22 cellular contexts compared by ENCODE assay signal in the genomic region with DNA sequence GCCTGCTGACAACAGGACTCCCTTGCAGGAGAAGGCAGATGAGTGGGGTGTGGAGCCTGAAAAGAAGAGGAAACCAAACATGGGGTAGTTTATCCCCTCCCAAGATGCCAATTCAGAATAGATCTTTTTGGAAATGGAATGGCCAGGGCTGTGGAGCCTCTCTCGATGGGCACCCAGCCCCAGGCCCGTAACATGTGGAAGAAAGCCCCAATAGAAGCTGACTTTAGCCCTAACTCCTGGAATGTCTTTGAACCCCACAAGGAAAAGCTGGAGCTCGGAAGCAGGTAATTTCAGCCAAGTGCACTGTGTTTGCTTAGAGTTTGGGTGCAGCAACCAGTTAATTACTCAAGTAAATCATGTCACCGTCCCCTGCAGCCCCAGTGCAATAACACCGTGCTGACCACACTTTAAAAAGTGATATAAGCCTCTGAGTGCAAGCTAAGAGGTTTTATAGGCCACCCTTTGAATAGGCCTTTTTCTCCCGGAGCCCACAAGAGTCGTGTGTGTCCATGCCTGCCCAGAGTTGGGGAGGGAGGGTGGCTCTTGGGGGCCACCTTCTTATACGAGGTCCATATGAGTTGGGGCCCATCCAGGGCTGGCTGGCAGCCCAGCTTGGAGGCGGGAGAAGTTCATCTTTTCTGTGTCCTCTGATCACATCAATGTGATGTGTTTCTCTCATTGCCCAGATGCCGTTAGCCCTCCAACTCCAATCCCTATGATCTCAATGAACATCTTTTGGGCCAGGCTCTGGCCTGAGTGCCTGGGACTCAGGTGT.
"Had no signal": no experiment of that assay in that cellular context is flagged by ENCODE, and none has a peak within 500 bp of the region (broad histone marks: within the 10 kb centered on the region; RNA-seq: fewer than 3 reads in every experiment).

No MANE protein-coding gene starts in this region.

- H3K4me3 ChIP-seq: MG63 had no signal

- DNase-seq: activated B cell treated with CpG ODN at 0.5 μM for 24 hours; activated CD4-positive, alpha-beta T cell treated with anti-CD3 and anti-CD28 coated beads for 1 hour; activated CD4-positive, alpha-beta T cell treated with anti-CD3 and anti-CD28 coated beads, Interleukin-2, amount 10 ng/mL, durations not matched to agents 24 days and 14 days; activated CD4-positive, alpha-beta T cell treated with anti-CD3 and anti-CD28 coated beads, Interleukin-2, amount 50 U/mL, for 48 hours; activated CD8-positive, alpha-beta memory T cell treated with anti-CD3 and anti-CD28 coated beads, Interleukin-2, amount 10 ng/mL, durations not matched to agents 7 days and 5 days; activated effector memory CD4-positive, alpha-beta T cell treated with Interleukin-2 at 50 U/mL for 16 hours; activated naive CD4-positive, alpha-beta T cell; activated T-cell treated with anti-CD3 and anti-CD28 coated beads, Interleukin-2, amount 50 U/mL, for 24 hours; amygdala; MG63; MV-4-11; NCI-H1092 treated with DMSO at 0.1 percent for 48 hours; NCI-H1436; NCI-H1694 treated with DMSO at 0.1 percent for 48 hours; NCI-H2029 treated with DMSO at 0.1 percent for 48 hours; NCI-H524; SHP77; T-helper 2 cell; T1000 had no signal

- H3K4me1 Mint-ChIP-seq: activated B cell treated with CpG ODN at 0.5 μM for 24 hours; activated CD4-positive, alpha-beta T cell treated with anti-CD3 and anti-CD28 coated beads, Interleukin-2, amount 10 ng/mL, durations not matched to agents 24 days and 14 days; activated CD8-positive, alpha-beta memory T cell treated with anti-CD3 and anti-CD28 coated beads, Interleukin-2, amount 10 ng/mL, durations not matched to agents 7 days and 5 days had no signal

- H3K27ac Mint-ChIP-seq: activated B cell treated with CpG ODN at 0.5 μM for 24 hours; activated CD4-positive, alpha-beta T cell treated with anti-CD3 and anti-CD28 coated beads, Interleukin-2, amount 10 ng/mL, durations not matched to agents 24 days and 14 days; activated CD8-positive, alpha-beta memory T cell treated with anti-CD3 and anti-CD28 coated beads, Interleukin-2, amount 10 ng/mL, durations not matched to agents 7 days and 5 days; activated naive CD8-positive, alpha-beta T cell; activated T-cell treated with anti-CD3 and anti-CD28 coated beads, Interleukin-2, amount 50 U/mL, for 24 hours; activated T-helper 1 cell treated with anti-CD3 and anti-CD28 coated beads, Interleukin-12 subunit alpha, Interleukin-12 subunit beta, Interleukin-2, Interleukin-4 antibody, amounts not matched to agents 30 ng/mL and 10 ng/mL and 1 ng/mL, durations not matched to agents 14 hours and 24 hours and 36 hours had no signal

- H3K4me3 Mint-ChIP-seq: activated B cell treated with CpG ODN at 0.5 μM for 24 hours; activated CD4-positive, alpha-beta T cell treated with anti-CD3 and anti-CD28 coated beads, Interleukin-2, amount 10 ng/mL, durations not matched to agents 24 days and 14 days; activated CD8-positive, alpha-beta memory T cell treated with anti-CD3 and anti-CD28 coated beads, Interleukin-2, amount 10 ng/mL, durations not matched to agents 7 days and 5 days; activated naive CD8-positive, alpha-beta T cell; activated T-cell treated with anti-CD3 and anti-CD28 coated beads, Interleukin-2, amount 50 U/mL, for 24 hours; activated T-helper 1 cell treated with anti-CD3 and anti-CD28 coated beads, Interleukin-12 subunit alpha, Interleukin-12 subunit beta, Interleukin-2, Interleukin-4 antibody, amounts not matched to agents 30 ng/mL and 10 ng/mL and 1 ng/mL, durations not matched to agents 14 hours and 24 hours and 36 hours; brain had no signal

- H3K9me3 Mint-ChIP-seq: activated B cell treated with CpG ODN at 0.5 μM for 24 hours; activated CD4-positive, alpha-beta T cell treated with anti-CD3 and anti-CD28 coated beads, Interleukin-2, amount 10 ng/mL, durations not matched to agents 24 days and 14 days; activated T-cell treated with anti-CD3 and anti-CD28 coated beads, Interleukin-2, amount 50 U/mL, for 24 hours; activated T-helper 1 cell treated with anti-CD3 and anti-CD28 coated beads, Interleukin-12 subunit alpha, Interleukin-12 subunit beta, Interleukin-2, Interleukin-4 antibody, amounts not matched to agents 30 ng/mL and 10 ng/mL and 1 ng/mL, durations not matched to agents 14 hours and 24 hours and 36 hours; brain had no signal

- H3K27me3 Mint-ChIP-seq: brain had no signal

- ATAC-seq: activated CD8-positive, alpha-beta memory T cell treated with anti-CD3 and anti-CD28 coated beads, Interleukin-2, amount 10 ng/mL, durations not matched to agents 7 days and 5 days had no signal

- H3K36me3 Mint-ChIP-seq: activated CD8-positive, alpha-beta memory T cell treated with anti-CD3 and anti-CD28 coated beads, Interleukin-2, amount 10 ng/mL, durations not matched to agents 7 days and 5 days; activated naive CD8-positive, alpha-beta T cell; brain had no signal
